ENCODE assay signal across 9 cellular contexts in the genomic region with DNA sequence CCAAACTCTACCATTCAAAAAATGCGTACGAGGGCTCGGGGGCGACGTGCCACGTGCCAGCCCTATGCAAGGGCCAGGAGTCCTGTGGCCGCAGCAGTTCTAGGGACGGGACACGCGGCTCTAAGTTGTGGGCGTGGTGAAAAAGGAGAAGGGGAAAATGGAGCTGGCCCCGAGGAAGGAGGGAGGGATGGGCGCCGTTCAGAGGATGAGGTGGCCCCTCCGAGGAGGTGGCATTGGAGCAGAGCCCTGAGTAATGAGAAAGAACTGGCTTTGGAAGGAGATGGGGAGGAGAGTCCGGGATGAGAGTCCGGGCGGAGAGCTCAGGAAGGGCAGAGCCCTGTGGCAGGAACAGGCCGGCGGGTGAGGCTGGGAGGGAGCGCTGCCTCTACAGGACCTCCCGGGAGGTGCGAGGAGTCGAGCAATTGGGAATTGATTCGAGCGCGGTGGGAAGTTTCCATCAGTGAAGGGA. TPM values are rescaled to one million over a fixed set of nuclear protein-coding genes. Genes with fewer than 3 reads are reported as not detected.
DNase-seq lines count a peak whose midpoint lies in the region; ATAC-seq, FAIRE-seq and TF ChIP-seq lines count a peak whose summit lies in the region.
"Had no signal": no experiment of that assay in that cellular context is flagged by ENCODE, and none has a peak within 500 bp of the region (broad histone marks: within the 10 kb centered on the region; RNA-seq: fewer than 3 reads in every experiment).

No MANE protein-coding gene starts in this region.

- H3K36me3 ChIP-seq in bronchial epithelial cell (ENCODE audit: control insufficient read depth, insufficient read depth, low read length) (no peaks in the 10 kb centered on the region), mesenchymal stem cell (ENCODE audit: control insufficient read depth in 1 of 2, insufficient read depth in 2 of 2, low read depth in 1 of 2, low read length in 2 of 2) (no peaks in the 10 kb centered on the region)

- no peak overlapping the region for H4K8ac ChIP-seq in mesenchymal stem cell (ENCODE audit: low read length)

- no peak overlapping the region for H2BK5ac ChIP-seq in mesenchymal stem cell (ENCODE audit: low read depth, low read length, poor library complexity, severe bottlenecking)

- no peak for FAIRE-seq in bronchial epithelial cell (lab: Jason Lieb, UNC)
- FAIRE-seq: GM18507 had no signal

- no peak overlapping the region for H2BK15ac ChIP-seq in mesenchymal stem cell (ENCODE audit: low read depth, poor library complexity, severe bottlenecking)

- peak overlapping the region; percentile 80 for H3K4me2 ChIP-seq in mesenchymal stem cell (ENCODE audit: low read length, poor library complexity, severe bottlenecking)

- H2AFZ ChIP-seq in mesenchymal stem cell (ENCODE audit: low read depth, low read length) = no peak overlapping the region

- H3K27me3 ChIP-seq in bronchial epithelial cell (ENCODE audit: control insufficient read depth, insufficient read depth, low read length) = peaks cover 8% of the 10 kb centered on the region
- H3K27me3 ChIP-seq in mesenchymal stem cell (ENCODE audit: control insufficient read depth in 1 of 2, insufficient read depth in 1 of 2, low read length in 2 of 2) = peaks cover 0 to 5% of the 10 kb centered on the region in 2 experiments

- in situ Hi-C loops in ACHN (cut with HindIII; ENCODE audit: low pct_ligation_motif_present, low pct_unique_long_range_greater_than_20kb, low sequenced_read_pairs) = no loop called here

- 3% methylated on average over 21 of the region's 27 CpGs for WGBS in mesenchymal stem cell

- H3K4me1 ChIP-seq in mesenchymal stem cell (ENCODE audit: control insufficient read depth, insufficient read depth, low read depth, low read length) = peaks cover 41% of the 10 kb centered on the region

- no peak for ATAC-seq in GM19351 (IDR thresholded peaks at IDR 0.05; ENCODE audit: unreplicated experiment)
- ATAC-seq in HG03432 (IDR thresholded peaks at IDR 0.05; ENCODE audit: unreplicated experiment) = no peak
- ATAC-seq in GM21619 (IDR thresholded peaks at IDR 0.05; ENCODE audit: unreplicated experiment) = no peak

- H2BK120ac ChIP-seq in mesenchymal stem cell (ENCODE audit: low read depth, low read length) = no peak overlapping the region

- H3K9ac ChIP-seq in mesenchymal stem cell (ENCODE audit: low read length) = peak overlapping the region; percentile 75

- H3K27ac ChIP-seq in mesenchymal stem cell (ENCODE audit: low read length, poor library complexity, severe bottlenecking) = no peak overlapping the region

- H3K4me3 ChIP-seq in bronchial epithelial cell (ENCODE audit: low read depth, low read length) (peak overlapping the region; percentile 28), mesenchymal stem cell (ENCODE audit: insufficient read depth in 1 of 2, low read depth in 1 of 2, low read length in 2 of 2) (peak overlapping the region; percentile 29 to 73)

- DNase-seq in ACHN (peak; percentile 58), HuH-7 (ENCODE audit: low spot score) (peak; percentile 48), bronchial epithelial cell (ENCODE audit: low read depth) (no peak), mesenchymal stem cell (peak; percentile 56)
- no peak for DNase-seq in stimulated activated CD4-positive, alpha-beta T cell treated with anti-CD3 and anti-CD28 coated beads, Interleukin-1b, Interleukin-23, amount 100 ng/mL, for 48 hours

- H4K91ac ChIP-seq in mesenchymal stem cell (ENCODE audit: low read length) = no peak overlapping the region

- no peaks in the 10 kb centered on the region for H3K9me3 ChIP-seq in mesenchymal stem cell (ENCODE audit: control insufficient read depth, low read length)

- H3K18ac ChIP-seq in mesenchymal stem cell (ENCODE audit: low read depth in 1 of 2, low read length in 2 of 2) = no peak overlapping the region

- no peak overlapping the region for H3K4ac ChIP-seq in mesenchymal stem cell (ENCODE audit: low read depth in 1 of 2, low read length in 2 of 2)

- no peak overlapping the region for H2BK12ac ChIP-seq in mesenchymal stem cell (ENCODE audit: low read length in 2 of 2)

- no peak overlapping the region for H3K14ac ChIP-seq in mesenchymal stem cell (ENCODE audit: low read length in 2 of 2)

- TF ChIP-seq CTCF in bronchial epithelial cell (IDR thresholded peaks at IDR 0.05; ENCODE audit: insufficient read depth, low read length, severe bottlenecking) = no peak

- no peaks in the 10 kb centered on the region for H3K79me1 ChIP-seq in mesenchymal stem cell (replicated peaks; ENCODE audit: low read length, poor library complexity, severe bottlenecking)

- no peak overlapping the region for H3K23ac ChIP-seq in mesenchymal stem cell (ENCODE audit: low read length in 2 of 2)

- H2AK5ac ChIP-seq in mesenchymal stem cell (ENCODE audit: low read length, severe bottlenecking) = no peak overlapping the region

RNA-seq across cellular contexts. Expression of a gene that starts 21.0 kb away (rescaled TPM):
- 43.5 and 51.1 TPM in 2 replicates for total RNA-seq in bronchial epithelial cell
- polyA plus RNA-seq in mesenchymal stem cell (2013, experiment 1 of 2) = 63.8 TPM
- 61.4 TPM for polyA plus RNA-seq in mesenchymal stem cell (2013, experiment 2 of 2)

RNA-seq across cellular contexts. Expression of a gene that starts 28.5 kb away (rescaled TPM):
- total RNA-seq in bronchial epithelial cell = 0.26 and 1.5 TPM in 2 replicates
- 0.11 TPM for polyA plus RNA-seq in mesenchymal stem cell (2013, experiment 1 of 2)
- 0.10 TPM for polyA plus RNA-seq in mesenchymal stem cell (2013, experiment 2 of 2)

RNA-seq across cellular contexts. Expression of a gene that starts 32.8 kb away (rescaled TPM):
- 266 and 382 TPM in 2 replicates for total RNA-seq in bronchial epithelial cell
- polyA plus RNA-seq in mesenchymal stem cell (2013, experiment 1 of 2) = 504 TPM
- 497 TPM for polyA plus RNA-seq in mesenchymal stem cell (2013, experiment 2 of 2)

Comparison
In these comparisons a context has a peak if more than half of its experiments do, and no peak if none do; other contexts are left out.
1. DNase-seq: peak in ACHN (single experiment), HuH-7 (single experiment) and mesenchymal stem cell (single experiment); none in bronchial epithelial cell (single experiment) and stimulated activated CD4-positive, alpha-beta T cell treated with anti-CD3 and anti-CD28 coated beads, Interleukin-1b, Interleukin-23, amount 100 ng/mL, for 48 hours (single experiment).